28 cellular contexts compared by ENCODE assay signal in genomic region chr18:24121625-24122024, GRCh38. TPM values are rescaled to one million over a fixed set of nuclear protein-coding genes. Genes with fewer than 3 reads are reported as not detected.
"Had no signal": no experiment of that assay in that cellular context is flagged by ENCODE, and none has a peak within 500 bp of the region (broad histone marks: within the 10 kb centered on the region; RNA-seq: fewer than 3 reads in every experiment).

No MANE protein-coding gene starts in this region.

- H3K4me3 ChIP-seq: adrenal gland, K562, SK-N-MC had no signal

- H3K27ac ChIP-seq: adrenal gland, SK-N-MC, WERI-Rb-1 had no signal

- H3K9me3 ChIP-seq: adrenal gland had no signal

- FAIRE-seq: K562, RCC 7860 had no signal

- H3K27me3 ChIP-seq: adrenal gland had no signal

- ATAC-seq: activated CD4-positive, alpha-beta T cell treated with anti-CD3 and anti-CD28 coated beads for 36 hours; activated CD8-positive, alpha-beta T cell treated with anti-CD3 and anti-CD28 coated beads for 36 hours; activated T-cell treated with anti-CD3 and anti-CD28 coated beads, Interleukin-2, amount 50 U/mL, for 72 hours; K562; PC-3; T-cell had no signal

- H3K36me3 ChIP-seq: WERI-Rb-1 had no signal

- DNase-seq: activated CD4-positive, alpha-beta T cell treated with anti-CD3 and anti-CD28 coated beads for 36 hours; activated CD4-positive, alpha-beta T cell treated with anti-CD3 and anti-CD28 coated beads, Interleukin-2, amount 50 U/mL, for 1 hour; activated CD8-positive, alpha-beta memory T cell treated with anti-CD3 and anti-CD28 coated beads, Interleukin-2, amount 50 U/mL, for 4 hours; activated CD8-positive, alpha-beta T cell treated with anti-CD3 and anti-CD28 coated beads for 36 hours; activated gamma-delta T cell treated with Interleukin-2 at 50 U/mL for 16 hours; activated naive CD4-positive, alpha-beta T cell treated with anti-CD3 and anti-CD28 coated beads, Interleukin-2, amount 10 ng/mL, durations not matched to agents 7 days and 5 days; activated naive CD8-positive, alpha-beta T cell treated with anti-CD3 and anti-CD28 coated beads for 36 hours; activated T-cell treated with anti-CD3 and anti-CD28 coated beads, Interleukin-2, amount 50 U/mL, for 72 hours; adrenal gland; anterior cingulate cortex; cerebellar nuclear complex; Karpas-422; NCI-H1105; NCI-H1436; NCI-H1694 treated with DMSO at 0.1 percent for 48 hours; NCI-H2029 treated with DMSO at 0.1 percent for 48 hours; NCI-H345; NCI-H510A; NCI-H526 treated with DMSO at 0.1 percent for 48 hours; NCI-H82; NK-92 treated with Interleukin-12 subunit alpha and Interleukin-12 subunit beta, amount 100 ng/mL, for 24 hours; PC-3; SHP77 treated with DMSO at 0.1 percent for 48 hours; T-cell; WERI-Rb-1 had no signal

RNA-seq across cellular contexts. Expression of gene CABYR, which starts 17.2 kb away (rescaled TPM):
- total RNA-seq: K562 had no signal
- polyA plus RNA-seq: K562 had no signal
